In genomic region chr5:172760136-172760535, GRCh38 we compare ENCODE assay signal across 10 cellular contexts.
"Had no signal": no experiment of that assay in that cellular context is flagged by ENCODE, and none has a peak within 500 bp of the region (broad histone marks: within the 10 kb centered on the region; RNA-seq: fewer than 3 reads in every experiment).

No MANE protein-coding gene starts in this region.

- DNase-seq: GM23248, GOT3, H7, KBM-7 had no signal

- H3K9me3 ChIP-seq: HAP-1 had no signal

- H3K36me3 ChIP-seq: HAP-1 had no signal

- H3K4me3 Mint-ChIP-seq: IgD-negative memory B cell had no signal

- H3K4me3 ChIP-seq: GM23248, HAP-1 had no signal

- H3K36me3 Mint-ChIP-seq: IgD-negative memory B cell had no signal

- ATAC-seq: HCT116, HepG2 had no signal

- H3K27ac ChIP-seq: GM23248, HL-60, KMS-11 had no signal
